ENCODE assay signal across 14 cellular contexts in the genomic region with DNA sequence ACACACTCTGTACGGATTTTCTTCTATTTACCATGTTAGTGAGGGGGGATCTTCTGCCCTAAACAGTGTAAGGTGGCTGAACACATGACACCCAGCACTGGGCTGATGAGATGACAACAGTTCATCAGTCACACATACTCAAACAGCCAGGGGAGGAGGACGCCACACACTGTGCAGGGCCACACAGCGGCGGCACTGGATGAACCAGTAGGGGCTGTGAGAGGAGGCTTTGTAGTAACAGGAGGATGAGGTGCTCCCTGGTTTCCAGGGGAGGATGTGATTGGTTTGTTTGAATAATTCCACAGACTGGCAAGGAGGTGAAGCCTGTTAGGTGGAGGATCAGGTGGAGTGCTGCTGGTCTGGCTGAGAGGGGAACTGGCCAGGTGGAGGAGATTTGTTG. TPM values are rescaled to one million over a fixed set of nuclear protein-coding genes. Genes with fewer than 3 reads are reported as not detected.
DNase-seq lines count a peak whose midpoint lies in the region; ATAC-seq and TF ChIP-seq lines count a peak whose summit lies in the region.
"Had no signal": no experiment of that assay in that cellular context is flagged by ENCODE, and none has a peak within 500 bp of the region (broad histone marks: within the 10 kb centered on the region; RNA-seq: fewer than 3 reads in every experiment).

No MANE protein-coding gene starts in this region.

- H3K4me1 ChIP-seq in GM23338 (ENCODE audit: insufficient read depth), result peaks cover 8% of the 10 kb centered on the region; the same call in 1 of the 2 replicates
- peaks cover 5 to 6% of the 10 kb centered on the region in 2 donors for H3K4me1 ChIP-seq in neuronal stem cell (ENCODE audit: control insufficient read depth in 2 of 2, insufficient read depth in 1 of 2, low read depth in 1 of 2, low read length in 2 of 2)

- no peak overlapping the region for H2BK5ac ChIP-seq in neuronal stem cell (ENCODE audit: low read length)

- no peak overlapping the region for H3K9ac ChIP-seq in neuronal stem cell (ENCODE audit: low read depth, low read length, poor library complexity)

- H3K36me3 Mint-ChIP-seq in GM23338 (ENCODE audit: low read depth), result no peaks in the 10 kb centered on the region
- no peaks in the 10 kb centered on the region for H3K36me3 Mint-ChIP-seq in activated CD8-positive, alpha-beta T cell treated with anti-CD3 and anti-CD28 coated beads for 36 hours (ENCODE audit: low read depth)
- H3K36me3 Mint-ChIP-seq: CD4-positive, alpha-beta memory T cell had no signal

- H3K4me2 ChIP-seq in GM23338, result no peak overlapping the region
- no peak overlapping the region for H3K4me2 ChIP-seq in neuronal stem cell (ENCODE audit: insufficient read depth, low read length, poor library complexity, severe bottlenecking)

- no peaks in the 10 kb centered on the region for H3K27me3 ChIP-seq in GM23338 (ENCODE audit: insufficient read depth)
- peaks cover 0 to 24% (median 0%) of the 10 kb centered on the region in 3 experiments for H3K27me3 ChIP-seq in neuronal stem cell (ENCODE audit: control insufficient read depth in 3 of 3, insufficient read depth in 3 of 3, low read depth in 1 of 3, low read length in 3 of 3)
- H3K27me3 ChIP-seq: BE2C had no signal

- no peak overlapping the region for H3K18ac ChIP-seq in neuronal stem cell (ENCODE audit: low read length)

- H3K4me1 Mint-ChIP-seq in GM23338, result peaks cover 13% of the 10 kb centered on the region
- peaks cover 6% of the 10 kb centered on the region for H3K4me1 Mint-ChIP-seq in activated CD8-positive, alpha-beta T cell treated with anti-CD3 and anti-CD28 coated beads for 36 hours (ENCODE audit: low read depth)

- H3K9me2 ChIP-seq in GM23338 (ENCODE audit: insufficient read depth), result no peaks in the 10 kb centered on the region

- intact Hi-C loops in Right ventricle myocardium inferior (cut with DNase I) (loop anchor here (10.0 kb wide), 1 partner anchor 307 kb away; no protein-coding TSS in a partner anchor), Right ventricle myocardium superior (cut with DNase I) (loop anchor here (10.0 kb wide), 1 partner anchor 387 kb away; the partner anchor contains the start of gene GSX1)
- intact Hi-C loops in activated CD8-positive, alpha-beta T cell treated with anti-CD3 and anti-CD28 coated beads for 36 hours (cut with micrococcal nuclease), result no loop called here

- no peak for TF ChIP-seq CTCF in GM23338 (conservative IDR thresholded peaks at IDR 0.05; ENCODE audit: low read depth in 2 of 2)
- TF ChIP-seq CTCF in activated CD8-positive, alpha-beta T cell treated with anti-CD3 and anti-CD28 coated beads for 36 hours (IDR thresholded peaks at IDR 0.05), result no peak

- DNase-seq in Right ventricle myocardium inferior (ENCODE audit: missing footprints), result no peak
- no peak for DNase-seq in Right ventricle myocardium superior
- DNase-seq in GM23338 (ENCODE audit: low spot score), result peak; percentile 11
- peak; percentile 6 for DNase-seq in NCI-H69 (lab: John Stamatoyannopoulos, UW)
- DNase-seq in neuronal stem cell (ENCODE audit: low spot score), result no peak
- no peak for DNase-seq in activated CD8-positive, alpha-beta T cell treated with anti-CD3 and anti-CD28 coated beads for 36 hours
- DNase-seq in caudate nucleus (lab: John Stamatoyannopoulos, UW), result no peak
- DNase-seq: CD4-positive, alpha-beta memory T cell; DMS79; EL; GOT3; H9 had no signal

- no peaks in the 10 kb centered on the region for H3K36me3 ChIP-seq in GM23338 (ENCODE audit: insufficient read depth)
- H3K36me3 ChIP-seq in neuronal stem cell (replicated peaks in 1 of 2; ENCODE audit: control insufficient read depth in 2 of 2, insufficient read depth in 2 of 2, low read length in 2 of 2), result no peaks in the 10 kb centered on the region
- H3K36me3 ChIP-seq: BE2C had no signal

- H3K27ac ChIP-seq in GM23338 (ENCODE audit: low read depth), result no peak overlapping the region
- no peak overlapping the region for H3K27ac ChIP-seq in neuronal stem cell (replicated peaks; ENCODE audit: low read length)
- no peak overlapping the region for H3K27ac ChIP-seq in caudate nucleus (ENCODE audit: low read depth, low read length)
- H3K27ac ChIP-seq: C4-2B had no signal

- ATAC-seq in Right ventricle myocardium inferior (peak; percentile 26), Right ventricle myocardium superior (ENCODE audit: poor library complexity) (no peak), GM23338 (peak; percentile 57)
- no peak for ATAC-seq in activated CD8-positive, alpha-beta T cell treated with anti-CD3 and anti-CD28 coated beads for 36 hours

- no peak overlapping the region for H2BK120ac ChIP-seq in neuronal stem cell (ENCODE audit: low read depth, low read length)

- H4K8ac ChIP-seq in neuronal stem cell (ENCODE audit: low read depth, low read length), result no peak overlapping the region

- H3K23ac ChIP-seq in neuronal stem cell (ENCODE audit: low read depth, low read length, poor library complexity), result no peak overlapping the region

- CTCF ChIA-PET in activated CD8-positive, alpha-beta T cell treated with anti-CD3 and anti-CD28 coated beads for 36 hours (lab: Charles Lee), result no interaction called here

- H2BK15ac ChIP-seq in neuronal stem cell (ENCODE audit: low read length), result no peak overlapping the region

- no peaks in the 10 kb centered on the region for H3F3A ChIP-seq in GM23338 (replicated peaks; ENCODE audit: low read depth)

- no peaks in the 10 kb centered on the region for H4K20me1 ChIP-seq in GM23338 (replicated peaks; ENCODE audit: insufficient read depth)

- no peaks in the 10 kb centered on the region for H3K27me3 Mint-ChIP-seq in GM23338 (ENCODE audit: insufficient read depth, low read depth, poor library complexity)
- H3K27me3 Mint-ChIP-seq in activated CD8-positive, alpha-beta T cell treated with anti-CD3 and anti-CD28 coated beads for 36 hours, result peaks cover 3% of the 10 kb centered on the region

- no peaks in the 10 kb centered on the region for H3K79me1 ChIP-seq in neuronal stem cell (ENCODE audit: low read depth, low read length)

- H3K79me2 ChIP-seq in GM23338 (replicated peaks; ENCODE audit: insufficient read depth), result no peaks in the 10 kb centered on the region

- no peak overlapping the region for H2BK12ac ChIP-seq in neuronal stem cell (ENCODE audit: low read length)

- H3K4me3 Mint-ChIP-seq in GM23338, result no peak overlapping the region
- no peak overlapping the region for H3K4me3 Mint-ChIP-seq in activated CD8-positive, alpha-beta T cell treated with anti-CD3 and anti-CD28 coated beads for 36 hours
- H3K4me3 Mint-ChIP-seq: CD4-positive, alpha-beta memory T cell; H9 had no signal

- POLR2A ChIA-PET in activated CD8-positive, alpha-beta T cell treated with anti-CD3 and anti-CD28 coated beads for 36 hours (lab: Charles Lee), result no interaction called here

- H2AFZ ChIP-seq in GM23338, result peak overlapping the region; percentile 56; the same call in 1 of the 2 replicates
- no peak overlapping the region for H2AFZ ChIP-seq in neuronal stem cell (ENCODE audit: low read length)

- no peak overlapping the region for H4K91ac ChIP-seq in neuronal stem cell (ENCODE audit: low read depth, low read length, poor library complexity)

- WGBS in neuronal stem cell (ENCODE audit: extremely low coverage in 2 of 2, insufficient read length in 2 of 2, insufficient replicate concordance in 1 of 2), 2 donors, result no CpG with 5 or more reads among the region's 4 CpGs

- H3K9me3 Mint-ChIP-seq in GM23338, result no peaks in the 10 kb centered on the region; the same call in 2 of the 3 replicates
- H3K9me3 Mint-ChIP-seq in activated CD8-positive, alpha-beta T cell treated with anti-CD3 and anti-CD28 coated beads for 36 hours, result no peaks in the 10 kb centered on the region
- H3K9me3 Mint-ChIP-seq: H9 had no signal

- no peak overlapping the region for H3K4me3 ChIP-seq in GM23338
- no peak overlapping the region for H3K4me3 ChIP-seq in neuronal stem cell (ENCODE audit: low read length in 2 of 2)

- no peaks in the 10 kb centered on the region for H3K9me3 ChIP-seq in neuronal stem cell (replicated peaks in 1 of 2; ENCODE audit: control insufficient read depth in 2 of 2, insufficient read depth in 1 of 2, low read depth in 1 of 2, low read length in 2 of 2)
- H3K9me3 ChIP-seq: BE2C had no signal

- H3K4ac ChIP-seq in neuronal stem cell (ENCODE audit: low read length), result no peak overlapping the region

- peak overlapping the region; percentile 42 for H3K14ac ChIP-seq in neuronal stem cell (ENCODE audit: low read length)

- no peak overlapping the region for H3K27ac Mint-ChIP-seq in GM23338
- no peak overlapping the region for H3K27ac Mint-ChIP-seq in activated CD8-positive, alpha-beta T cell treated with anti-CD3 and anti-CD28 coated beads for 36 hours
- H3K27ac Mint-ChIP-seq: CD4-positive, alpha-beta memory T cell; H9 had no signal

- H2AK5ac ChIP-seq in neuronal stem cell (ENCODE audit: low read depth, low read length), result no peak overlapping the region

TF ChIP-seq in GM23338, 12 proteins besides CTCF, POLR2A, EP300 and RAD21:
- TF ChIP-seq JUNB (IDR thresholded peaks at IDR 0.05; ENCODE audit: unreplicated experiment), result no peak
- no peak for TF ChIP-seq STAT1 (IDR thresholded peaks at IDR 0.05; ENCODE audit: unreplicated experiment)
- no peak for TF ChIP-seq EZH2phosphoT487 (IDR thresholded peaks at IDR 0.05; ENCODE audit: unreplicated experiment)

RNA-seq across cellular contexts. Expression of gene GTF3A, which starts 16.3 kb away (rescaled TPM):
- total RNA-seq in Right ventricle myocardium inferior, result 235 TPM
- total RNA-seq in Right ventricle myocardium superior, result 211 TPM
- total RNA-seq in GM23338 (2014; rRNA removed; shearing (Covaris generic)), result 109 and 206 TPM in 2 replicates
- 174 and 190 TPM in 2 replicates for polyA plus RNA-seq in GM23338 (2016; fragmentation: Nextera tagmentation; extraction: Ambion mirVana)
- 99.1 TPM for polyA plus RNA-seq in neuronal stem cell (2013, experiment 1 of 2)
- 101 TPM for polyA plus RNA-seq in neuronal stem cell (2013, experiment 2 of 2)
- total RNA-seq in activated CD8-positive, alpha-beta T cell treated with anti-CD3 and anti-CD28 coated beads for 36 hours, result 100 to 1,000 TPM; 278 to 282 TPM

RNA-seq across cellular contexts. Expression of gene MTIF3, which starts 42.3 kb away (rescaled TPM):
- total RNA-seq in Right ventricle myocardium inferior, result 185 TPM
- 189 TPM for total RNA-seq in Right ventricle myocardium superior
- 33.0 and 47.2 TPM in 2 replicates for total RNA-seq in GM23338 (2014; rRNA removed; shearing (Covaris generic))
- 148 and 152 TPM in 2 replicates for polyA plus RNA-seq in GM23338 (2016; fragmentation: Nextera tagmentation; extraction: Ambion mirVana)
- 80.3 TPM for polyA plus RNA-seq in neuronal stem cell (2013, experiment 1 of 2)
- polyA plus RNA-seq in neuronal stem cell (2013, experiment 2 of 2), result 80.7 TPM
- 10 to 100 TPM; 28.0 to 29.6 TPM for total RNA-seq in activated CD8-positive, alpha-beta T cell treated with anti-CD3 and anti-CD28 coated beads for 36 hours

Comparison
In these comparisons a context has a peak if more than half of its experiments do, and no peak if none do; other contexts are left out.
1. ATAC-seq: peak in Right ventricle myocardium inferior (single experiment) and GM23338 (single experiment); none in Right ventricle myocardium superior (single experiment) and activated CD8-positive, alpha-beta T cell treated with anti-CD3 and anti-CD28 coated beads for 36 hours (single experiment).
2. DNase-seq: peak in GM23338 (single experiment) and NCI-H69 (single experiment); none in Right ventricle myocardium inferior (single experiment), Right ventricle myocardium superior (single experiment), neuronal stem cell (single experiment), activated CD8-positive, alpha-beta T cell treated with anti-CD3 and anti-CD28 coated beads for 36 hours (single experiment) and caudate nucleus (0 of 61).